26 cellular contexts compared by ENCODE assay signal in genomic region chr4:57040510-57040909, GRCh38.
A peak's percentile ranks its signal among the peaks of the same experiment; 100 is the strongest.
DNase-seq lines count a peak whose midpoint lies in the region; ATAC-seq and TF ChIP-seq lines count a peak whose summit lies in the region.
"Had no signal": no experiment of that assay in that cellular context is flagged by ENCODE, and none has a peak within 500 bp of the region (broad histone marks: within the 10 kb centered on the region; RNA-seq: fewer than 3 reads in every experiment).

No MANE protein-coding gene starts in this region.

- H3K18ac ChIP-seq in mesenchymal stem cell (ENCODE audit: low read depth in 1 of 2, low read length in 2 of 2), result peak overlapping the region; percentile 12 to 50

- TF ChIP-seq CTCF in ascending aorta (IDR thresholded peaks at IDR 0.05) (no peak), tibial artery (IDR thresholded peaks at IDR 0.05) (no peak)

- H3K27me3 ChIP-seq in ascending aorta (no peaks in the 10 kb centered on the region), mesenchymal stem cell (ENCODE audit: control insufficient read depth in 1 of 2, insufficient read depth in 1 of 2, low read length in 2 of 2) (no peaks in the 10 kb centered on the region), tibial artery (no peaks in the 10 kb centered on the region)
- H3K27me3 ChIP-seq: right lobe of liver, transverse colon had no signal

- peak overlapping the region; percentile 30 for H2AK5ac ChIP-seq in mesenchymal stem cell (ENCODE audit: low read length, severe bottlenecking)

- H2BK12ac ChIP-seq in mesenchymal stem cell (ENCODE audit: low read length in 2 of 2), result peak overlapping the region in 1 of 2 experiments; percentile 93

- H2AFZ ChIP-seq in mesenchymal stem cell (ENCODE audit: low read depth, low read length), result no peak overlapping the region
- H2AFZ ChIP-seq: parathyroid adenoma, PC-9 had no signal

- H3K4me1 ChIP-seq in ascending aorta (peaks cover 4 to 60% of the 10 kb centered on the region in 2 donors), mesenchymal stem cell (ENCODE audit: control insufficient read depth, insufficient read depth, low read depth, low read length) (peaks cover 30% of the 10 kb centered on the region), tibial artery (peaks cover 5 to 100% (median 55%) of the 10 kb centered on the region in 4 donors)
- H3K4me1 ChIP-seq: parathyroid adenoma, right lobe of liver had no signal

- 92% methylated on average over 6 of the region's 6 CpGs for WGBS in mesenchymal stem cell

- no peak overlapping the region for H3K4me2 ChIP-seq in mesenchymal stem cell (ENCODE audit: low read length, poor library complexity, severe bottlenecking)
- H3K4me2 ChIP-seq: PC-9 had no signal

- H3K9me3 ChIP-seq in ascending aorta (no peaks in the 10 kb centered on the region), mesenchymal stem cell (ENCODE audit: control insufficient read depth, low read length) (no peaks in the 10 kb centered on the region), tibial artery (no peaks in the 10 kb centered on the region)
- H3K9me3 ChIP-seq: right lobe of liver, transverse colon had no signal

- peaks cover 6% of the 10 kb centered on the region for H3K79me1 ChIP-seq in mesenchymal stem cell (replicated peaks; ENCODE audit: low read length, poor library complexity, severe bottlenecking)

- no peak overlapping the region for H3K9ac ChIP-seq in mesenchymal stem cell (ENCODE audit: low read length)
- H3K9ac ChIP-seq: parathyroid adenoma had no signal

- no peak overlapping the region for H3K4me3 ChIP-seq in ascending aorta
- H3K4me3 ChIP-seq in mesenchymal stem cell (ENCODE audit: insufficient read depth in 1 of 2, low read depth in 1 of 2, low read length in 2 of 2), result no peak overlapping the region
- no peak overlapping the region for H3K4me3 ChIP-seq in tibial artery
- H3K4me3 ChIP-seq: PC-9, right lobe of liver, transverse colon had no signal

- H4K91ac ChIP-seq in mesenchymal stem cell (ENCODE audit: low read length), result peak overlapping the region; percentile 37

- ATAC-seq in GM21529 (IDR thresholded peaks at IDR 0.05; ENCODE audit: unreplicated experiment) (no peak), GM21367 (IDR thresholded peaks at IDR 0.05; ENCODE audit: unreplicated experiment) (no peak), HG03159 (IDR thresholded peaks at IDR 0.05; ENCODE audit: unreplicated experiment) (no peak)
- ATAC-seq: left lobe of liver; naive thymus-derived CD4-positive, alpha-beta T cell; right lobe of liver had no signal

- H2BK15ac ChIP-seq in mesenchymal stem cell (ENCODE audit: low read depth, poor library complexity, severe bottlenecking), result no peak overlapping the region

- DNase-seq in NCI-H510A treated with DMSO at 0.1 percent for 48 hours (lab: John Stamatoyannopoulos, UW) (peak; percentile 8), NCI-H510A (lab: John Stamatoyannopoulos, UW) (no peak), ascending aorta (ENCODE audit: low spot score in 2 of 2) (no peak), mesenchymal stem cell (no peak), tibial artery (no peak)
- DNase-seq: activated CD4-positive, alpha-beta T cell treated with anti-CD3 and anti-CD28 coated beads, Interleukin-2, amount 50 U/mL, for 4 hours; activated CD4-positive, CD25-positive, alpha-beta regulatory T cell; activated CD8-positive, alpha-beta memory T cell treated with anti-CD3 and anti-CD28 coated beads, Interleukin-2, amount 50 U/mL, for 48 hours; activated naive CD8-positive, alpha-beta T cell treated with anti-CD3 and anti-CD28 coated beads for 36 hours; effector CD4-positive, alpha-beta T cell; naive thymus-derived CD4-positive, alpha-beta T cell; NCI-H1105; NCI-H2081; NCI-H446 treated with DMSO at 0.1 percent for 48 hours; NK-92 treated with Interleukin-12 subunit alpha and Interleukin-12 subunit beta, amount 100 ng/mL, for 24 hours; PC-9; right lobe of liver; SHP77; stimulated activated naive CD4-positive, alpha-beta T cell treated with Interleukin-2 at 50 U/mL for 16 hours; transverse colon had no signal

- H3K36me3 ChIP-seq in ascending aorta (peaks cover 0 to 23% of the 10 kb centered on the region in 2 donors), mesenchymal stem cell (ENCODE audit: control insufficient read depth in 1 of 2, insufficient read depth in 2 of 2, low read depth in 1 of 2, low read length in 2 of 2) (peaks cover 0 to 38% of the 10 kb centered on the region in 2 experiments), tibial artery (peaks cover 0 to 5% (median 0%) of the 10 kb centered on the region in 3 donors)
- H3K36me3 ChIP-seq: right lobe of liver, transverse colon had no signal

- no peak overlapping the region for H3K14ac ChIP-seq in mesenchymal stem cell (ENCODE audit: low read length in 2 of 2)

- no peak overlapping the region for H4K8ac ChIP-seq in mesenchymal stem cell (ENCODE audit: low read length)

- H2BK120ac ChIP-seq in mesenchymal stem cell (ENCODE audit: low read depth, low read length), result no peak overlapping the region

- H3K4ac ChIP-seq in mesenchymal stem cell (ENCODE audit: low read depth in 1 of 2, low read length in 2 of 2), result no peak overlapping the region

- H3K23ac ChIP-seq in mesenchymal stem cell (ENCODE audit: low read length in 2 of 2), result no peak overlapping the region

- no peak overlapping the region for H2BK5ac ChIP-seq in mesenchymal stem cell (ENCODE audit: low read depth, low read length, poor library complexity, severe bottlenecking)

- intact Hi-C loops in ascending aorta (cut with DNase I), result loop anchor here (5.0 kb wide), 1 partner anchor 372 kb away; no protein-coding TSS in a partner anchor
- intact Hi-C loops in tibial artery (cut with DNase I; ENCODE audit: low total_unique reads), result loop anchor here (5.0 kb wide), 1 partner anchor 67 kb away; no protein-coding TSS in a partner anchor

- H3K27ac ChIP-seq in ascending aorta (peak overlapping the region; percentile 85), mesenchymal stem cell (ENCODE audit: low read length, poor library complexity, severe bottlenecking) (peak overlapping the region; percentile 31), tibial artery (peak overlapping the region; percentile 79 to 82)
- H3K27ac ChIP-seq: epithelial cell of prostate, parathyroid adenoma, PC-9, right lobe of liver had no signal

Comparison
In these comparisons a context has a peak if more than half of its experiments do, and no peak if none do; other contexts are left out.
1. H3K27ac ChIP-seq: peak in every context shown above with its lines; median percentile 85 in ascending aorta; 80 in tibial artery; 31 in mesenchymal stem cell.